ENCODE assay signal across 8 cellular contexts in genomic region chr22:28594784-28595324, GRCh38.
DNase-seq lines count a peak whose midpoint lies in the region; ATAC-seq lines count a peak whose summit lies in the region.

No MANE protein-coding gene starts in this region.

- no peak overlapping the region for H3K4me3 Mint-ChIP-seq in naive thymus-derived CD8-positive, alpha-beta T cell
- no peak overlapping the region for H3K4me3 Mint-ChIP-seq in activated CD4-positive, alpha-beta T cell treated with anti-CD3 and anti-CD28 coated beads, Interleukin-2, amount 10 ng/mL, durations not matched to agents 7 days and 5 days

- H3K9me3 Mint-ChIP-seq in naive thymus-derived CD8-positive, alpha-beta T cell, result no peaks in the 10 kb centered on the region
- H3K9me3 Mint-ChIP-seq in activated CD4-positive, alpha-beta T cell treated with anti-CD3 and anti-CD28 coated beads, Interleukin-2, amount 10 ng/mL, durations not matched to agents 7 days and 5 days, result no peaks in the 10 kb centered on the region

- H3K36me3 Mint-ChIP-seq in naive thymus-derived CD8-positive, alpha-beta T cell, result no peaks in the 10 kb centered on the region
- no peaks in the 10 kb centered on the region for H3K36me3 Mint-ChIP-seq in activated CD4-positive, alpha-beta T cell treated with anti-CD3 and anti-CD28 coated beads, Interleukin-2, amount 10 ng/mL, durations not matched to agents 7 days and 5 days (ENCODE audit: low read depth)

- CTCF ChIA-PET in activated CD4-positive, alpha-beta T cell treated with anti-CD3 and anti-CD28 coated beads, Interleukin-2, amount 10 ng/mL, durations not matched to agents 7 days and 5 days (lab: Charles Lee), result interaction anchor here (0.8 kb wide), 1 partner anchor 575 kb away, joined by 4 read pairs; no protein-coding TSS in a partner anchor

- ATAC-seq in esophagus mucosa (peak; percentile 87), HG03442 (IDR thresholded peaks at IDR 0.05; ENCODE audit: unreplicated experiment) (no peak), GM19035 (IDR thresholded peaks at IDR 0.05; ENCODE audit: unreplicated experiment) (no peak)
- peak; percentile 75 for ATAC-seq in naive thymus-derived CD8-positive, alpha-beta T cell

- H3K27ac Mint-ChIP-seq in naive thymus-derived CD8-positive, alpha-beta T cell, result no peak overlapping the region
- no peak overlapping the region for H3K27ac Mint-ChIP-seq in activated CD4-positive, alpha-beta T cell treated with anti-CD3 and anti-CD28 coated beads, Interleukin-2, amount 10 ng/mL, durations not matched to agents 7 days and 5 days

- in situ Hi-C loops in SK-MEL-5 (cut with HindIII; ENCODE audit: low pct_unique_long_range_greater_than_20kb, low sequenced_read_pairs), result no loop called here

- DNase-seq in GM04504 (ENCODE audit: low read depth) (peak; percentile 44), NAMALWA (ENCODE audit: low spot score) (peak; percentile 78), SK-MEL-5 (ENCODE audit: low read depth, low spot score) (peak; percentile 85)
- DNase-seq in naive thymus-derived CD8-positive, alpha-beta T cell, result peak in 3 of 10 donors; percentile 36 to 60 (median 50)
- no peak for DNase-seq in activated CD4-positive, alpha-beta T cell treated with anti-CD3 and anti-CD28 coated beads, Interleukin-2, amount 10 ng/mL, durations not matched to agents 7 days and 5 days

- H3K4me1 Mint-ChIP-seq in naive thymus-derived CD8-positive, alpha-beta T cell, result no peaks in the 10 kb centered on the region
- no peaks in the 10 kb centered on the region for H3K4me1 Mint-ChIP-seq in activated CD4-positive, alpha-beta T cell treated with anti-CD3 and anti-CD28 coated beads, Interleukin-2, amount 10 ng/mL, durations not matched to agents 7 days and 5 days

- POLR2A ChIA-PET in naive thymus-derived CD8-positive, alpha-beta T cell (lab: Charles Lee), result no interaction called here
- POLR2A ChIA-PET in activated CD4-positive, alpha-beta T cell treated with anti-CD3 and anti-CD28 coated beads, Interleukin-2, amount 10 ng/mL, durations not matched to agents 7 days and 5 days (lab: Charles Lee), result no interaction called here

- peaks cover 0 to 11% (median 9%) of the 10 kb centered on the region in 5 donors for H3K27me3 Mint-ChIP-seq in naive thymus-derived CD8-positive, alpha-beta T cell
- peaks cover 20% of the 10 kb centered on the region for H3K27me3 Mint-ChIP-seq in activated CD4-positive, alpha-beta T cell treated with anti-CD3 and anti-CD28 coated beads, Interleukin-2, amount 10 ng/mL, durations not matched to agents 7 days and 5 days

Comparison
In these comparisons a context has a peak if more than half of its experiments do, and no peak if none do; other contexts are left out.
1. ATAC-seq: peak in esophagus mucosa (single experiment) and naive thymus-derived CD8-positive, alpha-beta T cell (2 of 2); none in HG03442 (single experiment) and GM19035 (single experiment).